In the genomic region with DNA sequence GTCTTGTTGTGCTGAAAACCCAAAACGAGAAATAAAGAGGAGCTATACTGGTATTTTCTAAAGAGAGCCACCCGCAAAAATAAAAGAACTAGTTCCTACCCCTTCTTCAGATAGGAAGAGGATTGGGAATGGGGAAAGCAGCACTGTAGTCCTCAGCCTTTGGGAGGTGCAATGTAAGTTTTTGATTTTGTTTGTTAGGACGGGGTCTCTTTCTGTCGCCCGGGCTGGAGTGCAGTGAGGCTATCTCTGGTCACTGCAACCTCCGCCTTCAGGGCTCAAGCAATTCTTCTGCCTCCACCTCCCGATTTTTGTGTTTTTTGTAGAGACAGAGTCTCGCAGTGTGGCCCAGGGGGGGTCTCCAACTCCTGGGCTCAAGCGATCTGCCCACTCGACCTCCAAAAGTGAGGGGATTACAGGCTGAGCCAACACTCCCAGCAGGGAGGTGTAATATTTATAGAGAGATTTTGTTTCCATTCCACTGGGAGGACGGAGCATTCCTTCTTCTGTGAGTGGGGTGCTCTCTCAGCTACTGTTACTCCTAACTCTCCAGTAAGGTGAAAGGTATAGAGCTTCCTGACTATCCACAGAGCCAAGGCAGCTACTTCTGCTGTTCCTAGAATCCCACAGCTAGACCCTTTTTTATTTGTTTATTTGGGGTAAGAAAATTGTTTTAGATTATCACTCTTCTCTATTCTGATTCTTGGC, we compare ENCODE assay signal across 1 cellular context.
A peak's percentile ranks its signal among the peaks of the same experiment; 100 is the strongest.
TF ChIP-seq lines count a peak whose summit lies in the region.

No MANE protein-coding gene starts in this region.

TF ChIP-seq in GM23338, 12 proteins besides CTCF, POLR2A, EP300 and RAD21:
- TF ChIP-seq, protein P1, sequence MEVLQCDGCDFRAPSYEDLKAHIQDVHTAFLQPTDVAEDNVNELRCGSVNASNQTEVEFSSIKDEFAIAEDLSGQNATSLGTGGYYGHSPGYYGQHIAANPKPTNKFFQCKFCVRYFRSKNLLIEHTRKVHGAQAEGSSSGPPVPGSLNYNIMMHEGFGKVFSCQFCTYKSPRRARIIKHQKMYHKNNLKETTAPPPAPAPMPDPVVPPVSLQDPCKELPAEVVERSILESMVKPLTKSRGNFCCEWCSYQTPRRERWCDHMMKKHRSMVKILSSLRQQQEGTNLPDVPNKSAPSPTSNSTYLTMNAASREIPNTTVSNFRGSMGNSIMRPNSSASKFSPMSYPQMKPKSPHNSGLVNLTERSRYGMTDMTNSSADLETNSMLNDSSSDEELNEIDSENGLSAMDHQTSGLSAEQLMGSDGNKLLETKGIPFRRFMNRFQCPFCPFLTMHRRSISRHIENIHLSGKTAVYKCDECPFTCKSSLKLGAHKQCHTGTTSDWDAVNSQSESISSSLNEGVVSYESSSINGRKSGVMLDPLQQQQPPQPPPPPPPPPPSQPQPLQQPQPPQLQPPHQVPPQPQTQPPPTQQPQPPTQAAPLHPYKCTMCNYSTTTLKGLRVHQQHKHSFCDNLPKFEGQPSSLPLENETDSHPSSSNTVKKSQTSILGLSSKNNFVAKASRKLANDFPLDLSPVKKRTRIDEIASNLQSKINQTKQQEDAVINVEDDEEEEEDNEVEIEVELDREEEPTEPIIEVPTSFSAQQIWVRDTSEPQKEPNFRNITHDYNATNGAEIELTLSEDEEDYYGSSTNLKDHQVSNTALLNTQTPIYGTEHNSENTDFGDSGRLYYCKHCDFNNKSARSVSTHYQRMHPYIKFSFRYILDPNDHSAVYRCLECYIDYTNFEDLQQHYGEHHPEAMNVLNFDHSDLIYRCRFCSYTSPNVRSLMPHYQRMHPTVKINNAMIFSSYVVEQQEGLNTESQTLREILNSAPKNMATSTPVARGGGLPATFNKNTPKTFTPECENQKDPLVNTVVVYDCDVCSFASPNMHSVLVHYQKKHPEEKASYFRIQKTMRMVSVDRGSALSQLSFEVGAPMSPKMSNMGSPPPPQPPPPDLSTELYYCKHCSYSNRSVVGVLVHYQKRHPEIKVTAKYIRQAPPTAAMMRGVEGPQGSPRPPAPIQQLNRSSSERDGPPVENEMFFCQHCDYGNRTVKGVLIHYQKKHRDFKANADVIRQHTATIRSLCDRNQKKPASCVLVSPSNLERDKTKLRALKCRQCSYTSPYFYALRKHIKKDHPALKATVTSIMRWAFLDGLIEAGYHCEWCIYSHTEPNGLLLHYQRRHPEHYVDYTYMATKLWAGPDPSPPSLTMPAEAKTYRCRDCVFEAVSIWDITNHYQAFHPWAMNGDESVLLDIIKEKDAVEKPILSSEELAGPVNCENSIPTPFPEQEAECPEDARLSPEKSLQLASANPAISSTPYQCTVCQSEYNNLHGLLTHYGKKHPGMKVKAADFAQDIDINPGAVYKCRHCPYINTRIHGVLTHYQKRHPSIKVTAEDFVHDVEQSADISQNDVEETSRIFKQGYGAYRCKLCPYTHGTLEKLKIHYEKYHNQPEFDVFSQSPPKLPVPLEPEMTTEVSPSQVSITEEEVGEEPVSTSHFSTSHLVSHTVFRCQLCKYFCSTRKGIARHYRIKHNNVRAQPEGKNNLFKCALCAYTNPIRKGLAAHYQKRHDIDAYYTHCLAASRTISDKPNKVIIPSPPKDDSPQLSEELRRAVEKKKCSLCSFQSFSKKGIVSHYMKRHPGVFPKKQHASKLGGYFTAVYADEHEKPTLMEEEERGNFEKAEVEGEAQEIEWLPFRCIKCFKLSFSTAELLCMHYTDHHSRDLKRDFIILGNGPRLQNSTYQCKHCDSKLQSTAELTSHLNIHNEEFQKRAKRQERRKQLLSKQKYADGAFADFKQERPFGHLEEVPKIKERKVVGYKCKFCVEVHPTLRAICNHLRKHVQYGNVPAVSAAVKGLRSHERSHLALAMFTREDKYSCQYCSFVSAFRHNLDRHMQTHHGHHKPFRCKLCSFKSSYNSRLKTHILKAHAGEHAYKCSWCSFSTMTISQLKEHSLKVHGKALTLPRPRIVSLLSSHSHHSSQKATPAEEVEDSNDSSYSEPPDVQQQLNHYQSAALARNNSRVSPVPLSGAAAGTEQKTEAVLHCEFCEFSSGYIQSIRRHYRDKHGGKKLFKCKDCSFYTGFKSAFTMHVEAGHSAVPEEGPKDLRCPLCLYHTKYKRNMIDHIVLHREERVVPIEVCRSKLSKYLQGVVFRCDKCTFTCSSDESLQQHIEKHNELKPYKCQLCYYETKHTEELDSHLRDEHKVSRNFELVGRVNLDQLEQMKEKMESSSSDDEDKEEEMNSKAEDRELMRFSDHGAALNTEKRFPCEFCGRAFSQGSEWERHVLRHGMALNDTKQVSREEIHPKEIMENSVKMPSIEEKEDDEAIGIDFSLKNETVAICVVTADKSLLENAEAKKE (CRISPR knock-in tag; IDR thresholded peaks at IDR 0.05): 0 out of 2 replicates have a peak, but pooled peaks have one; percentile 20
- no peak for TF ChIP-seq ZNF331 (CRISPR knock-in tag; IDR thresholded peaks at IDR 0.05; ENCODE audit: low read depth)
TF ChIP-seq in GM23338: peak in this region for 1.
